Comparison of ENCODE assay signal across 8 cellular contexts in the genomic region with DNA sequence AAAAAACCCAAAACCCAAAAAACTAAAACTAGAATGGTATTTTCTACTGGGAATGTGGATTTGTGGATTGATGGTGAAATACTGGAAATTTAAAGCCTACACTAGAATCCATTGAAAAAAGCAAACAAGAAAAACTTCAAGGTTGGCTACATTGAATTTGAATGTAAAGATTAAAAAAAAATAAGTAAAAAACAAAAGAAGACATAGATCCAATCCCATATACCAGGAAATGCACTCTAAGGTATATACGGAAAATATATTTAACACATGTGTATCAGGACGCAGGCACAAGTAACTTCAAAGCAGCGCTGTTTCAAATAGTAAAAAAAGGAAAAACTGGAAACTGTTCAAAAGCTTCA. TPM values are rescaled to one million over a fixed set of nuclear protein-coding genes. Genes with fewer than 3 reads are reported as not detected.
A peak's percentile ranks its signal among the peaks of the same experiment; 100 is the strongest.
DNase-seq lines count a peak whose midpoint lies in the region; ATAC-seq and TF ChIP-seq lines count a peak whose summit lies in the region.

No MANE protein-coding gene starts in this region.

- no peaks in the 10 kb centered on the region for H3K36me3 Mint-ChIP-seq in naive B cell

- CTCF ChIA-PET in AG04450 (lab: Charles Lee): interaction anchor here (0.7 to 1.5 kb wide), 2 partner anchors 11 to 1193 kb away, joined by 3 to 4 read pairs; no protein-coding TSS in a partner anchor

- peaks cover 10 to 23% (median 14%) of the 10 kb centered on the region in 3 donors for H3K4me1 Mint-ChIP-seq in naive B cell

- POLR2A ChIA-PET in AG04450 (lab: Yijun Ruan, JAX): no interaction called here

- no peak for TF ChIP-seq CTCF in AG04450 (IDR thresholded peaks at IDR 0.05; ENCODE audit: low read depth, low read length)
- TF ChIP-seq CTCF in coronary artery (IDR thresholded peaks at IDR 0.05): no peak

- no peaks in the 10 kb centered on the region for H3K27me3 ChIP-seq in AG04450 (ENCODE audit: control insufficient read depth, insufficient read depth, low read length)

- H3K27ac ChIP-seq in AG04450 (ENCODE audit: low read depth, low read length): no peak overlapping the region
- peak overlapping the region; percentile 57 for H3K27ac ChIP-seq in KOPT-K1 (ENCODE audit: low read depth, low read length, poor library complexity, severe bottlenecking)
- H3K27ac ChIP-seq in coronary artery: peak overlapping the region; percentile 74 to 91

- peak overlapping the region in 4 of 6 donors; percentile 81 to 97 (median 96) for H3K27ac Mint-ChIP-seq in naive B cell

- H3K36me3 ChIP-seq in KOPT-K1 (ENCODE audit: insufficient read depth, low read length): no peaks in the 10 kb centered on the region

- ATAC-seq in naive B cell (ENCODE audit: low read depth in 2 of 2): no peak
- no peak for ATAC-seq in HG02623 (IDR thresholded peaks at IDR 0.05; ENCODE audit: unreplicated experiment)
- ATAC-seq in HG03439 (IDR thresholded peaks at IDR 0.05; ENCODE audit: unreplicated experiment): no peak

- H3K9me3 ChIP-seq in AG04450 (ENCODE audit: control insufficient read depth, insufficient read depth, low read length) (no peaks in the 10 kb centered on the region), KOPT-K1 (ENCODE audit: insufficient read depth, low read length, poor library complexity, severe bottlenecking) (no peaks in the 10 kb centered on the region)

- DNase-seq in AG04450 (ENCODE audit: low read depth, low spot score): no peak
- DNase-seq in coronary artery (ENCODE audit: low spot score): no peak
- DNase-seq in naive B cell: no peak
- DNase-seq in NCI-H2107 (lab: John Stamatoyannopoulos, UW): no peak
- DNase-seq in NCI-H748 treated with DMSO at 0.1 percent for 48 hours (lab: John Stamatoyannopoulos, UW): no peak

- peak overlapping the region; percentile 95 to 99 (median 96) for H3K4me3 Mint-ChIP-seq in naive B cell

- H3K9me3 Mint-ChIP-seq in naive B cell: no peaks in the 10 kb centered on the region

- no peaks in the 10 kb centered on the region for H3K27me3 Mint-ChIP-seq in naive B cell

- H3K4me3 ChIP-seq in AG04450 (ENCODE audit: low read depth, low read length) (peak overlapping the region; percentile 92), coronary artery (peak overlapping the region; percentile 76)

RNA-seq across cellular contexts. Expression of gene BBS9, which starts 0.8 kb away (rescaled TPM):
- polyA plus RNA-seq in AG04450 (2011; rRNA removed) (13.5 and 15.6 TPM in 2 replicates), naive B cell (ENCODE audit: low read depth in 6 of 6) (10 to 100 TPM; 10.9 to 17.0 (median 13.0) TPM)
- polyA minus RNA-seq in AG04450 (2011; rRNA and poly(A)+ RNA removed): 26.9 and 28.0 TPM in 2 replicates

RNA-seq across cellular contexts. Expression of gene RP9, which starts 19.4 kb away (rescaled TPM):
- polyA plus RNA-seq in AG04450 (2011; rRNA removed) (18.2 and 23.9 TPM in 2 replicates), naive B cell (ENCODE audit: low read depth in 6 of 6) (100 to 1,000 TPM in 1 of 6 donors, 10 to 100 TPM in 5; 69.2 to 117 (median 82.4) TPM)
- polyA minus RNA-seq in AG04450 (2011; rRNA and poly(A)+ RNA removed): 9.1 and 9.7 TPM in 2 replicates
